17 cellular contexts compared by ENCODE assay signal in the genomic region with DNA sequence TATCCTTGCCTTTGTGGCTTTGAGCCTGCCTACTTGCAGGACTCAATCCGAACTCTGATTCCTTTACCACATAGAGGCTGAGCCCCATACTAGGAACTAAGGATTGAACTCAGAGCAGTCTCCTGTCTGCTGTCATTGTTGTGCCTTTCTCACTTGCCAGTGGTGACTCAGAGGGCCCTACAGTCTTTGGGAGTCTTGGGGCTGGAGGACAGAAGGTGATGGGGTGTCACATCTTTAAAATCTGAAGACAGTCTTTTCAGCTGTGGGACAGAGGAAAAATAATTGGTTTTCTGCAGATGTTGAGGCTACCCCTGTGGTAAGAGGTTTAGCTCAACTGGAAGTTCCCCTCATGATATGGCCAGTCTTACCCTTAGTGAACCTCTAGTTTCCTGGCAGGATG. TPM values are rescaled to one million over a fixed set of nuclear protein-coding genes. Genes with fewer than 3 reads are reported as not detected.
"Had no signal": no experiment of that assay in that cellular context is flagged by ENCODE, and none has a peak within 500 bp of the region (broad histone marks: within the 10 kb centered on the region; RNA-seq: fewer than 3 reads in every experiment).

No MANE protein-coding gene starts in this region.

- DNase-seq: activated CD4-positive, alpha-beta T cell treated with anti-CD3 and anti-CD28 coated beads for 48 hours; activated CD4-positive, CD25-positive, alpha-beta regulatory T cell; cerebellar nuclear complex; glutamatergic neuron; hippocampal formation; kidney glomerular epithelial cell; left lung; naive B cell; occipital lobe; posterior cingulate gyrus; right lobe of liver; stimulated activated naive B cell treated with anti-CD40 and anti-IgM and Interleukin-4, amounts not matched to agents 10 μg/mL and 1 μg/mL and 100 μg/mL, for 72 hours; T-helper 17 cell; upper lobe of left lung had no signal

- H3K27ac Mint-ChIP-seq: naive B cell; stimulated activated naive B cell treated with anti-CD40 and anti-IgM and Interleukin-4, amounts not matched to agents 10 μg/mL and 1 μg/mL and 100 μg/mL, for 72 hours; T-helper 17 cell had no signal

- H3K9me3 Mint-ChIP-seq: naive B cell; neural crest cell; stimulated activated naive B cell treated with anti-CD40 and anti-IgM and Interleukin-4, amounts not matched to agents 10 μg/mL and 1 μg/mL and 100 μg/mL, for 72 hours had no signal

- H3K4me3 Mint-ChIP-seq: naive B cell; neural crest cell; stimulated activated naive B cell treated with anti-CD40 and anti-IgM and Interleukin-4, amounts not matched to agents 10 μg/mL and 1 μg/mL and 100 μg/mL, for 72 hours; T-helper 17 cell had no signal

- H3K36me3 Mint-ChIP-seq: naive B cell had no signal

- H3K27me3 Mint-ChIP-seq: naive B cell; stimulated activated naive B cell treated with anti-CD40 and anti-IgM and Interleukin-4, amounts not matched to agents 10 μg/mL and 1 μg/mL and 100 μg/mL, for 72 hours; T-helper 17 cell had no signal

- H3K4me1 Mint-ChIP-seq: neural crest cell had no signal

- ATAC-seq: left lung; right lobe of liver; stimulated activated naive B cell treated with anti-CD40 and anti-IgM and Interleukin-4, amounts not matched to agents 10 μg/mL and 1 μg/mL and 100 μg/mL, for 72 hours; T-helper 17 cell had no signal

RNA-seq across cellular contexts. Expression of a gene that starts 8.0 kb away (rescaled TPM):
- total RNA-seq: mesenteric fat pad, neural crest cell, occipital lobe, SK-MEL-5 had no signal
